In genomic region chr10:124429576-124429975, GRCh38 we compare ENCODE assay signal across 18 cellular contexts. TPM values are rescaled to one million over a fixed set of nuclear protein-coding genes. Genes with fewer than 3 reads are reported as not detected.
A peak's percentile ranks its signal among the peaks of the same experiment; 100 is the strongest.
DNase-seq lines count a peak whose midpoint lies in the region; ATAC-seq, FAIRE-seq and TF ChIP-seq lines count a peak whose summit lies in the region.
"Had no signal": no experiment of that assay in that cellular context is flagged by ENCODE, and none has a peak within 500 bp of the region (broad histone marks: within the 10 kb centered on the region; RNA-seq: fewer than 3 reads in every experiment).

No MANE protein-coding gene starts in this region.

- H3K27ac Mint-ChIP-seq in activated CD8-positive, alpha-beta T cell treated with anti-CD3 and anti-CD28 coated beads, Interleukin-2, amount 10 ng/mL, durations not matched to agents 7 days and 5 days: no peak overlapping the region
- H3K27ac Mint-ChIP-seq: CD4-positive, CD25-positive, alpha-beta regulatory T cell had no signal

- H3K4me1 ChIP-seq in HepG2 (ENCODE audit: insufficient read depth, low read length): peaks cover 14% of the 10 kb centered on the region
- H3K4me1 ChIP-seq: HAP-1 had no signal

- H3K27ac ChIP-seq in coronary artery (no peak overlapping the region), HepG2 (ENCODE audit: extremely low read length, insufficient read depth, low read length) (no peak overlapping the region)
- H3K27ac ChIP-seq: BLaER1 treated with 17β-estradiol and CSF1 and Interleukin-3, amounts not matched to agents 10 nM and 100 nM had no signal

- POLR2A ChIA-PET in HepG2 (lab: Yijun Ruan, JAX): interaction anchor here (3.8 kb wide), 1 partner anchor 11 kb away, joined by 9 read pairs; the partner anchor contains the start of gene OAT
- POLR2A ChIA-PET in activated CD8-positive, alpha-beta T cell treated with anti-CD3 and anti-CD28 coated beads, Interleukin-2, amount 10 ng/mL, durations not matched to agents 7 days and 5 days (lab: Charles Lee): no interaction called here

- no peak for TF ChIP-seq POLR2A in HepG2 (IDR thresholded peaks at IDR 0.05; ENCODE audit: insufficient read depth in 1 of 2, low read depth in 2 of 2, low read length in 2 of 2)

- no peak overlapping the region for H3K4me3 ChIP-seq in coronary artery
- H3K4me3 ChIP-seq in HepG2 (replicated peaks in 1 of 3; ENCODE audit: insufficient read depth in 1 of 3, low read depth in 2 of 3, low read length in 3 of 3): no peak overlapping the region
- H3K4me3 ChIP-seq: BLaER1 treated with 17β-estradiol and CSF1 and Interleukin-3, amounts not matched to agents 10 nM and 100 nM; HAP-1 had no signal

- ATAC-seq in HepG2 (peak; percentile 29; the same call in 1 of the 3 replicates), HG03108 (IDR thresholded peaks at IDR 0.05; ENCODE audit: unreplicated experiment) (no peak)
- ATAC-seq in activated CD8-positive, alpha-beta T cell treated with anti-CD3 and anti-CD28 coated beads, Interleukin-2, amount 10 ng/mL, durations not matched to agents 7 days and 5 days: no peak

- peak overlapping the region; percentile 5; the same call in 1 of the 2 replicates for H3K4me2 ChIP-seq in HepG2 (ENCODE audit: low read depth, low read length)
- H3K4me2 ChIP-seq: BLaER1 treated with 17β-estradiol and CSF1 and Interleukin-3, amounts not matched to agents 10 nM and 100 nM had no signal

- H3K27me3 ChIP-seq in HepG2 (ENCODE audit: control insufficient read depth in 1 of 2, insufficient read depth in 2 of 2, low read length in 2 of 2): peaks cover 0 to 11% of the 10 kb centered on the region in 2 experiments; a peak in 2 of 5 replicates

- no peaks in the 10 kb centered on the region for H3K9me3 ChIP-seq in HepG2 (ENCODE audit: low read length)
- H3K9me3 ChIP-seq: BLaER1 treated with 17β-estradiol and CSF1 and Interleukin-3, amounts not matched to agents 10 nM and 100 nM; HAP-1 had no signal

- no peak for FAIRE-seq in HepG2 (lab: Jason Lieb, UNC)
- FAIRE-seq: GM12892 had no signal

- CTCF ChIA-PET in HepG2 (lab: Yijun Ruan, JAX; ENCODE audit: low intra/inter-chr PET ratio, low total read pairs): no interaction called here
- CTCF ChIA-PET in activated CD8-positive, alpha-beta T cell treated with anti-CD3 and anti-CD28 coated beads, Interleukin-2, amount 10 ng/mL, durations not matched to agents 7 days and 5 days (lab: Charles Lee): no interaction called here

- TF ChIP-seq RAD21 in HepG2 (CRISPR knock-in tag; IDR thresholded peaks at IDR 0.05): no peak

- H3K9ac ChIP-seq in HepG2 (ENCODE audit: insufficient read depth, low read depth, low read length): no peak overlapping the region
- H3K9ac ChIP-seq: BLaER1 treated with 17β-estradiol and CSF1 and Interleukin-3, amounts not matched to agents 10 nM and 100 nM had no signal

- peak; percentile 2 for DNase-seq in NCI-H345 (lab: John Stamatoyannopoulos, UW)
- no peak for DNase-seq in NCI-H345 treated with DMSO at 0.1 percent for 48 hours (lab: John Stamatoyannopoulos, UW; ENCODE audit: unreplicated experiment)
- DNase-seq in coronary artery (ENCODE audit: low spot score): peak; percentile 17
- peak; percentile 44 for DNase-seq in HepG2 (ENCODE audit: low spot score)
- DNase-seq in NCI-H2081 treated with DMSO at 0.1 percent for 48 hours (lab: John Stamatoyannopoulos, UW): no peak
- DNase-seq in activated CD8-positive, alpha-beta T cell treated with anti-CD3 and anti-CD28 coated beads, Interleukin-2, amount 10 ng/mL, durations not matched to agents 7 days and 5 days: no peak
- DNase-seq: 8988T; Calu3; CD4-positive, CD25-positive, alpha-beta regulatory T cell; DMS 273 treated with DMSO at 0.1 percent for 48 hours; DND-41; GDM1; GOT3; IMR-90 had no signal

- in situ Hi-C loops in HepG2 (cut with HindIII; ENCODE audit: extremely low pct_ligation_motif_present, low pct_unique_long_range_greater_than_20kb): no loop called here

- no peaks in the 10 kb centered on the region for H3K4me1 Mint-ChIP-seq in activated CD8-positive, alpha-beta T cell treated with anti-CD3 and anti-CD28 coated beads, Interleukin-2, amount 10 ng/mL, durations not matched to agents 7 days and 5 days (ENCODE audit: low read depth)
- H3K4me1 Mint-ChIP-seq: CD4-positive, CD25-positive, alpha-beta regulatory T cell had no signal

- no peak for TF ChIP-seq EP300 in HepG2 (IDR thresholded peaks at IDR 0.05; ENCODE audit: low read depth in 2 of 2, low read length in 2 of 2)
- no peak for TF ChIP-seq EP300 in HepG2 (CRISPR knock-in tag; IDR thresholded peaks at IDR 0.05; ENCODE audit: borderline replicate concordance)

- H3K4me3 Mint-ChIP-seq in activated CD8-positive, alpha-beta T cell treated with anti-CD3 and anti-CD28 coated beads, Interleukin-2, amount 10 ng/mL, durations not matched to agents 7 days and 5 days: no peak overlapping the region

- H3K79me2 ChIP-seq in HepG2 (ENCODE audit: insufficient read depth, low read length): no peaks in the 10 kb centered on the region

- H2AFZ ChIP-seq in HepG2 (ENCODE audit: low read length): no peak overlapping the region

- no peaks in the 10 kb centered on the region for H3K36me3 ChIP-seq in HepG2 (replicated peaks in 1 of 2; ENCODE audit: control insufficient read depth in 1 of 2, insufficient read depth in 2 of 2, low read length in 2 of 2)
- H3K36me3 ChIP-seq: BLaER1 treated with 17β-estradiol and CSF1 and Interleukin-3, amounts not matched to agents 10 nM and 100 nM; HAP-1 had no signal

- intact Hi-C loops in HepG2 (cut with micrococcal nuclease; ENCODE audit: unreplicated experiment): no loop called here

- no peaks in the 10 kb centered on the region for H3K36me3 Mint-ChIP-seq in activated CD8-positive, alpha-beta T cell treated with anti-CD3 and anti-CD28 coated beads, Interleukin-2, amount 10 ng/mL, durations not matched to agents 7 days and 5 days (ENCODE audit: low read depth)
- H3K36me3 Mint-ChIP-seq: CD4-positive, CD25-positive, alpha-beta regulatory T cell had no signal

- H3K27me3 Mint-ChIP-seq in activated CD8-positive, alpha-beta T cell treated with anti-CD3 and anti-CD28 coated beads, Interleukin-2, amount 10 ng/mL, durations not matched to agents 7 days and 5 days (ENCODE audit: low read depth): peaks cover 17% of the 10 kb centered on the region

- WGBS in HepG2 (ENCODE audit: low lambda C conversion rate): 1% methylated on average over 5 of the region's 5 CpGs

- TF ChIP-seq CTCF in coronary artery (IDR thresholded peaks at IDR 0.05) (no peak), HepG2 (CRISPR knock-in tag; IDR thresholded peaks at IDR 0.05) (no peak)

- BruUV-seq in HepG2 (replicated peaks; lab: Mats Ljungman, UMichigan): no TSS peak

- H4K20me1 ChIP-seq in HepG2 (ENCODE audit: insufficient read depth, low read length): no peaks in the 10 kb centered on the region
- H4K20me1 ChIP-seq: BLaER1 treated with 17β-estradiol and CSF1 and Interleukin-3, amounts not matched to agents 10 nM and 100 nM had no signal

- no peaks in the 10 kb centered on the region for H3K9me3 Mint-ChIP-seq in activated CD8-positive, alpha-beta T cell treated with anti-CD3 and anti-CD28 coated beads, Interleukin-2, amount 10 ng/mL, durations not matched to agents 7 days and 5 days (ENCODE audit: insufficient read depth)
- H3K9me3 Mint-ChIP-seq: CD4-positive, CD25-positive, alpha-beta regulatory T cell had no signal

RNA-seq across cellular contexts. Expression of gene OAT, which starts 10.9 kb away (rescaled TPM):
- total RNA-seq in HepG2 (2016; rRNA removed; fragmentation: Illumina TruSeq; extraction: Trizol): 96.7 and 152 TPM in 2 replicates
- total RNA-seq in HepG2 (2016; cell fraction: cytosol; rRNA removed; fragmentation: Illumina TruSeq; extraction: Trizol; ENCODE audit: low read depth): 10.4 and 13.0 TPM in 2 replicates
- 94.1 and 153 TPM in 2 replicates for total RNA-seq in HepG2 (2016; cell fraction: insoluble cytoplasmic fraction; rRNA removed; fragmentation: Illumina TruSeq; extraction: Trizol)
- 14.4 and 16.9 TPM in 2 replicates for total RNA-seq in HepG2 (2016; cell fraction: membrane; rRNA removed; fragmentation: Illumina TruSeq; extraction: Trizol)
- 41.8 and 47.5 TPM in 2 replicates for total RNA-seq in HepG2 (2016; cell fraction: nucleus; rRNA removed; fragmentation: Illumina TruSeq; extraction: Trizol)
- polyA plus RNA-seq in HepG2 (2011; rRNA removed): 72.7 and 87.8 TPM in 2 replicates
- 51.4 and 77.1 TPM in 2 replicates for polyA plus RNA-seq in HepG2 (2011; cell fraction: cytosol; rRNA removed)
- 20.7 and 25.9 TPM in 2 replicates for polyA plus RNA-seq in HepG2 (2011; cell fraction: nucleus; rRNA removed)
- polyA plus RNA-seq in HepG2 (2012): 48.6 and 50.0 TPM in 2 replicates
- 4.1 TPM in 2 replicates for polyA plus RNA-seq in HepG2 (2016; cell fraction: cytosol; fragmentation: Illumina TruSeq; extraction: Trizol; ENCODE audit: low read depth)
- polyA plus RNA-seq in HepG2 (2016; cell fraction: insoluble cytoplasmic fraction; fragmentation: Illumina TruSeq; extraction: Trizol; ENCODE audit: low read depth): 119 and 129 TPM in 2 replicates
- polyA plus RNA-seq in HepG2 (2016; cell fraction: membrane; fragmentation: Illumina TruSeq; extraction: Trizol; ENCODE audit: low read depth): 9.8 and 10.1 TPM in 2 replicates
- polyA plus RNA-seq in HepG2 (2016; cell fraction: nucleus; fragmentation: Illumina TruSeq; extraction: Trizol; ENCODE audit: insufficient read depth, low read depth): 56.3 and 59.0 TPM in 2 replicates
- polyA minus RNA-seq in HepG2 (2011; rRNA and poly(A)+ RNA removed; ENCODE audit: low replicate concordance): 28.4 and 56.2 TPM in 2 replicates
- 46.3 and 52.4 TPM in 2 replicates for polyA minus RNA-seq in HepG2 (2011; cell fraction: cytosol; rRNA and poly(A)+ RNA removed)
- polyA minus RNA-seq in HepG2 (2011; cell fraction: nucleus; rRNA and poly(A)+ RNA removed): 28.8 and 40.4 TPM in 2 replicates
- 10 to 100 TPM; 22.4 to 28.0 TPM for total RNA-seq in activated CD8-positive, alpha-beta T cell treated with anti-CD3 and anti-CD28 coated beads, Interleukin-2, amount 10 ng/mL, durations not matched to agents 7 days and 5 days

RNA-seq across cellular contexts. Expression of gene NKX1-2, which starts 20.3 kb away (rescaled TPM):
- total RNA-seq in HepG2 (2016; rRNA removed; fragmentation: Illumina TruSeq; extraction: Trizol): not detected in 2 replicates
- total RNA-seq in HepG2 (2016; cell fraction: cytosol; rRNA removed; fragmentation: Illumina TruSeq; extraction: Trizol; ENCODE audit: low read depth): not detected in 2 replicates
- total RNA-seq in HepG2 (2016; cell fraction: insoluble cytoplasmic fraction; rRNA removed; fragmentation: Illumina TruSeq; extraction: Trizol): not detected in 2 replicates
- total RNA-seq in HepG2 (2016; cell fraction: membrane; rRNA removed; fragmentation: Illumina TruSeq; extraction: Trizol): not detected in 2 replicates
- not detected in 2 replicates for total RNA-seq in HepG2 (2016; cell fraction: nucleus; rRNA removed; fragmentation: Illumina TruSeq; extraction: Trizol)
- polyA plus RNA-seq in HepG2 (2011; rRNA removed): not detected in 2 replicates
- polyA plus RNA-seq in HepG2 (2011; cell fraction: cytosol; rRNA removed): not detected in 2 replicates
- polyA plus RNA-seq in HepG2 (2011; cell fraction: nucleus; rRNA removed): not detected in 2 replicates
- not detected in 2 replicates for polyA plus RNA-seq in HepG2 (2012)
- not detected in 2 replicates for polyA plus RNA-seq in HepG2 (2016; cell fraction: cytosol; fragmentation: Illumina TruSeq; extraction: Trizol; ENCODE audit: low read depth)
- polyA plus RNA-seq in HepG2 (2016; cell fraction: insoluble cytoplasmic fraction; fragmentation: Illumina TruSeq; extraction: Trizol; ENCODE audit: low read depth): not detected in 2 replicates
- polyA plus RNA-seq in HepG2 (2016; cell fraction: membrane; fragmentation: Illumina TruSeq; extraction: Trizol; ENCODE audit: low read depth): not detected in 2 replicates
- not detected in 2 replicates for polyA plus RNA-seq in HepG2 (2016; cell fraction: nucleus; fragmentation: Illumina TruSeq; extraction: Trizol; ENCODE audit: insufficient read depth, low read depth)
- polyA minus RNA-seq in HepG2 (2011; rRNA and poly(A)+ RNA removed; ENCODE audit: low replicate concordance): not detected in 2 replicates
- polyA minus RNA-seq in HepG2 (2011; cell fraction: cytosol; rRNA and poly(A)+ RNA removed): not detected in 2 replicates
- polyA minus RNA-seq in HepG2 (2011; cell fraction: nucleus; rRNA and poly(A)+ RNA removed): not detected in 2 replicates
- total RNA-seq in activated CD8-positive, alpha-beta T cell treated with anti-CD3 and anti-CD28 coated beads, Interleukin-2, amount 10 ng/mL, durations not matched to agents 7 days and 5 days: not detected
- total RNA-seq: Calu3; CD4-positive, CD25-positive, alpha-beta regulatory T cell; IMR-90 had no signal
- polyA plus RNA-seq: CD4-positive, CD25-positive, alpha-beta regulatory T cell; IMR-90 had no signal

RNA-seq across cellular contexts. Expression of gene LHPP, which starts 32.0 kb away (rescaled TPM):
- 3.7 and 5.2 TPM in 2 replicates for total RNA-seq in HepG2 (2016; rRNA removed; fragmentation: Illumina TruSeq; extraction: Trizol)
- 1.1 and 1.9 TPM in 2 replicates for total RNA-seq in HepG2 (2016; cell fraction: cytosol; rRNA removed; fragmentation: Illumina TruSeq; extraction: Trizol; ENCODE audit: low read depth)
- total RNA-seq in HepG2 (2016; cell fraction: insoluble cytoplasmic fraction; rRNA removed; fragmentation: Illumina TruSeq; extraction: Trizol): 4.7 and 6.3 TPM in 2 replicates
- total RNA-seq in HepG2 (2016; cell fraction: membrane; rRNA removed; fragmentation: Illumina TruSeq; extraction: Trizol): 1.9 TPM in 2 replicates
- total RNA-seq in HepG2 (2016; cell fraction: nucleus; rRNA removed; fragmentation: Illumina TruSeq; extraction: Trizol): 2.4 and 3.4 TPM in 2 replicates
- polyA plus RNA-seq in HepG2 (2011; rRNA removed): 13.1 and 13.7 TPM in 2 replicates
- polyA plus RNA-seq in HepG2 (2011; cell fraction: cytosol; rRNA removed): 14.4 and 17.0 TPM in 2 replicates
- 11.1 and 11.2 TPM in 2 replicates for polyA plus RNA-seq in HepG2 (2011; cell fraction: nucleus; rRNA removed)
- 10.0 and 13.7 TPM in 2 replicates for polyA plus RNA-seq in HepG2 (2012)
- 3.8 and 5.7 TPM in 2 replicates for polyA plus RNA-seq in HepG2 (2016; cell fraction: cytosol; fragmentation: Illumina TruSeq; extraction: Trizol; ENCODE audit: low read depth)
- 7.2 and 9.2 TPM in 2 replicates for polyA plus RNA-seq in HepG2 (2016; cell fraction: insoluble cytoplasmic fraction; fragmentation: Illumina TruSeq; extraction: Trizol; ENCODE audit: low read depth)
- polyA plus RNA-seq in HepG2 (2016; cell fraction: membrane; fragmentation: Illumina TruSeq; extraction: Trizol; ENCODE audit: low read depth): 5.6 and 5.8 TPM in 2 replicates
- 5.1 and 7.2 TPM in 2 replicates for polyA plus RNA-seq in HepG2 (2016; cell fraction: nucleus; fragmentation: Illumina TruSeq; extraction: Trizol; ENCODE audit: insufficient read depth, low read depth)
- polyA minus RNA-seq in HepG2 (2011; rRNA and poly(A)+ RNA removed; ENCODE audit: low replicate concordance): 12.5 and 12.6 TPM in 2 replicates
- 6.0 and 7.2 TPM in 2 replicates for polyA minus RNA-seq in HepG2 (2011; cell fraction: cytosol; rRNA and poly(A)+ RNA removed)
- polyA minus RNA-seq in HepG2 (2011; cell fraction: nucleus; rRNA and poly(A)+ RNA removed): 7.0 and 9.8 TPM in 2 replicates
- 10 to 100 TPM; 24.7 to 25.7 TPM for total RNA-seq in activated CD8-positive, alpha-beta T cell treated with anti-CD3 and anti-CD28 coated beads, Interleukin-2, amount 10 ng/mL, durations not matched to agents 7 days and 5 days

Comparison
In these comparisons a context has a peak if more than half of its experiments do, and no peak if none do; other contexts are left out.
1. DNase-seq: peak in NCI-H345 (single experiment), coronary artery (single experiment) and HepG2 (single experiment); none in NCI-H345 treated with DMSO at 0.1 percent for 48 hours (single experiment), NCI-H2081 treated with DMSO at 0.1 percent for 48 hours (single experiment) and activated CD8-positive, alpha-beta T cell treated with anti-CD3 and anti-CD28 coated beads, Interleukin-2, amount 10 ng/mL, durations not matched to agents 7 days and 5 days (single experiment).